Comparison of ENCODE assay signal across 8 cellular contexts in the genomic region with DNA sequence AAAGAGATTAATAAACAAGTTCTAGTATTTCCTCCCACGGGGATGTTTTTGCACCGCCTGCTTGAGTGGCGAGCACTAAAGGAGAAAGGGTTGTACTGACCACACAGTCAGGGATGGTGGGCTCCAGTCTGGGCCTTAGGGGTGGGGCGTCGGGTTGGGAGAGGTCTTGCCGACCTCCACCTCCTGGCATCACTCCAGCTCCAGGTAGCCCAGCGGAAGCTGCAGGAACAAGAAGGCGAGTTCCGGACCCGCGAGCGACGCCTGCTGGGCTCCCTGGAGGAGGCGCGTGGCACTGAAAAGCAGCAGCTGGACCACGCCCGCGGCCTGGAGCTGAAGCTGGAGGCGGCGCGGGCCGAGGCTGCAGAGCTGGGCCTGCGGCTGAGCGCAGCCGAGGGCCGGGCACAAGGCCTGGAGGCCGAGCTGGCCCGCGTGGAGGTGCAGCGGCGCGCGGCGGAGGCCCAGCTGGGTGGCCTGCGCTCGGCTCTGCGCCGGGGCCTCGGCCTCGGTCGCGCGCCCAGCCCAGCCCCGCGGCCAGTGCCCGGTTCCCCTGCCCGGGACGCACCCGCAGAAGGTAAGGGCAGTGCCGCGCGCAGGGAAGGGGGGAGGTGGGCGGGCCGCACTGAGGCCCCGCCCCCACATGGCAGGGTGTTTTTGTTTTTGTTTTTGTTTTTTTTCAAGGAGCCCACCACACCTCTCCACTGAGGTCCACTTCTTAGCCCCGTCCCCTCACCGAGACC. TPM values are rescaled to one million over a fixed set of nuclear protein-coding genes. Genes with fewer than 3 reads are reported as not detected.
DNase-seq lines count a peak whose midpoint lies in the region; ATAC-seq and TF ChIP-seq lines count a peak whose summit lies in the region.

No MANE protein-coding gene starts in this region.

- no peaks in the 10 kb centered on the region for H3K79me2 ChIP-seq in OCI-LY7 (ENCODE audit: insufficient read depth, low read depth, low read length)
- no peaks in the 10 kb centered on the region for H3K79me2 ChIP-seq in neural progenitor cell (ENCODE audit: low read depth)

- peak; percentile 89 for TF ChIP-seq CTCF in GM12874 (IDR thresholded peaks at IDR 0.05; ENCODE audit: insufficient read depth, low read depth, low read length)
- TF ChIP-seq CTCF in OCI-LY7 (conservative IDR thresholded peaks at IDR 0.05; ENCODE audit: low read length): peak; percentile 74
- TF ChIP-seq CTCF in foreskin fibroblast (IDR thresholded peaks at IDR 0.05; ENCODE audit: low read depth, low read length): peak; percentile 73
- peak; percentile 76 for TF ChIP-seq CTCF in neural progenitor cell (IDR thresholded peaks at IDR 0.05)

- peaks cover 17% of the 10 kb centered on the region for H3K36me3 ChIP-seq in OCI-LY7 (ENCODE audit: insufficient read depth, low read length)
- no peaks in the 10 kb centered on the region for H3K36me3 ChIP-seq in neural progenitor cell
- peaks cover under 1 to 17% of the 10 kb centered on the region in 2 donors for H3K36me3 ChIP-seq in stomach smooth muscle (ENCODE audit: control insufficient read depth in 2 of 2, insufficient read depth in 2 of 2, low read length in 2 of 2)

- H3K4me1 ChIP-seq in OCI-LY7 (ENCODE audit: insufficient read depth, low read length, poor library complexity, severe bottlenecking): peaks cover 4% of the 10 kb centered on the region
- no peaks in the 10 kb centered on the region for H3K4me1 ChIP-seq in neural progenitor cell
- no peaks in the 10 kb centered on the region for H3K4me1 ChIP-seq in stomach smooth muscle (ENCODE audit: control insufficient read depth, insufficient read depth, low read length)

- DNase-seq in OCI-LY7 (ENCODE audit: low spot score): peak; percentile 73
- DNase-seq in activated T-helper 1 cell treated with anti-CD3 and anti-CD28 coated beads, Interleukin-12 subunit alpha, Interleukin-12 subunit beta, Interleukin-2, Interleukin-4 antibody, amounts not matched to agents 30 ng/mL and 10 ng/mL and 1 ng/mL, durations not matched to agents 14 hours and 24 hours and 36 hours (ENCODE audit: low spot score): peak; percentile 75
- DNase-seq in foreskin fibroblast: peak; percentile 71 to 92
- DNase-seq in neural progenitor cell (ENCODE audit: low spot score): peak; percentile 96

- H3K4me3 Mint-ChIP-seq in activated T-helper 1 cell treated with anti-CD3 and anti-CD28 coated beads, Interleukin-12 subunit alpha, Interleukin-12 subunit beta, Interleukin-2, Interleukin-4 antibody, amounts not matched to agents 30 ng/mL and 10 ng/mL and 1 ng/mL, durations not matched to agents 14 hours and 24 hours and 36 hours: peak overlapping the region; percentile 71
- peak overlapping the region; percentile 75 for H3K4me3 Mint-ChIP-seq in neural progenitor cell

- H3K27me3 ChIP-seq in neural progenitor cell (no peaks in the 10 kb centered on the region), stomach smooth muscle (ENCODE audit: control insufficient read depth in 1 of 2, insufficient read depth in 2 of 2, low read length in 2 of 2) (no peaks in the 10 kb centered on the region)

- H3K9me3 Mint-ChIP-seq in activated T-helper 1 cell treated with anti-CD3 and anti-CD28 coated beads, Interleukin-12 subunit alpha, Interleukin-12 subunit beta, Interleukin-2, Interleukin-4 antibody, amounts not matched to agents 30 ng/mL and 10 ng/mL and 1 ng/mL, durations not matched to agents 14 hours and 24 hours and 36 hours: no peaks in the 10 kb centered on the region
- H3K9me3 Mint-ChIP-seq in neural progenitor cell: no peaks in the 10 kb centered on the region

- no peak overlapping the region for H3K9ac ChIP-seq in neural progenitor cell
- H3K9ac ChIP-seq in stomach smooth muscle (ENCODE audit: low read length in 2 of 2): peak overlapping the region in 1 of 2 donors; percentile 59

- ATAC-seq in HG03280 (IDR thresholded peaks at IDR 0.05; ENCODE audit: unreplicated experiment) (peak; percentile 76), GM18861 (IDR thresholded peaks at IDR 0.05; ENCODE audit: unreplicated experiment) (no peak)

- peak overlapping the region; percentile 72 for H3K27ac Mint-ChIP-seq in activated T-helper 1 cell treated with anti-CD3 and anti-CD28 coated beads, Interleukin-12 subunit alpha, Interleukin-12 subunit beta, Interleukin-2, Interleukin-4 antibody, amounts not matched to agents 30 ng/mL and 10 ng/mL and 1 ng/mL, durations not matched to agents 14 hours and 24 hours and 36 hours
- no peak overlapping the region for H3K27ac Mint-ChIP-seq in neural progenitor cell

- H3K27me3 Mint-ChIP-seq in activated T-helper 1 cell treated with anti-CD3 and anti-CD28 coated beads, Interleukin-12 subunit alpha, Interleukin-12 subunit beta, Interleukin-2, Interleukin-4 antibody, amounts not matched to agents 30 ng/mL and 10 ng/mL and 1 ng/mL, durations not matched to agents 14 hours and 24 hours and 36 hours (ENCODE audit: insufficient read depth): no peaks in the 10 kb centered on the region
- peaks cover 5% of the 10 kb centered on the region for H3K27me3 Mint-ChIP-seq in neural progenitor cell (ENCODE audit: insufficient read depth, low read depth)

- peaks cover 6% of the 10 kb centered on the region for H3K4me1 Mint-ChIP-seq in activated T-helper 1 cell treated with anti-CD3 and anti-CD28 coated beads, Interleukin-12 subunit alpha, Interleukin-12 subunit beta, Interleukin-2, Interleukin-4 antibody, amounts not matched to agents 30 ng/mL and 10 ng/mL and 1 ng/mL, durations not matched to agents 14 hours and 24 hours and 36 hours (ENCODE audit: low read depth)
- peaks cover 17% of the 10 kb centered on the region for H3K4me1 Mint-ChIP-seq in neural progenitor cell

- no peak overlapping the region for H3K27ac ChIP-seq in OCI-LY7 (ENCODE audit: low read depth, low read length, poor library complexity, severe bottlenecking)
- H3K27ac ChIP-seq in neural progenitor cell: no peak overlapping the region
- no peak overlapping the region for H3K27ac ChIP-seq in stomach smooth muscle (ENCODE audit: low read length)

- H3K4me3 ChIP-seq in OCI-LY7 (ENCODE audit: low read depth, low read length, poor library complexity, severe bottlenecking) (peak overlapping the region; percentile 26), foreskin fibroblast (ENCODE audit: low read depth in 1 of 2, low read length in 2 of 2) (peak overlapping the region; percentile 35 to 51), neural progenitor cell (peak overlapping the region; percentile 38), stomach smooth muscle (ENCODE audit: low read length in 2 of 2) (peak overlapping the region; percentile 27 to 69)

- POLR2A ChIA-PET in OCI-LY7 (lab: Charles Lee): interaction anchor here (1.8 kb wide), 1 partner anchor 85 kb away, joined by 4 read pairs; no protein-coding TSS in a partner anchor

- H3K36me3 Mint-ChIP-seq in activated T-helper 1 cell treated with anti-CD3 and anti-CD28 coated beads, Interleukin-12 subunit alpha, Interleukin-12 subunit beta, Interleukin-2, Interleukin-4 antibody, amounts not matched to agents 30 ng/mL and 10 ng/mL and 1 ng/mL, durations not matched to agents 14 hours and 24 hours and 36 hours (ENCODE audit: low read depth): no peaks in the 10 kb centered on the region
- peaks cover 11% of the 10 kb centered on the region for H3K36me3 Mint-ChIP-seq in neural progenitor cell

- H3K4me2 ChIP-seq in OCI-LY7 (ENCODE audit: low read length): peak overlapping the region; percentile 48
- peak overlapping the region; percentile 56 for H3K4me2 ChIP-seq in neural progenitor cell

- no TSS peak for BruUV-seq in OCI-LY7 (replicated peaks; lab: Mats Ljungman, UMichigan)

- no peaks in the 10 kb centered on the region for H3K9me2 ChIP-seq in OCI-LY7 (ENCODE audit: insufficient read depth, low read length)

- H2AFZ ChIP-seq in OCI-LY7 (ENCODE audit: low read length) (peak overlapping the region; percentile 31; the same call in 1 of the 2 replicates), neural progenitor cell (replicated peaks) (no peak overlapping the region)

- intact Hi-C loops in OCI-LY7 (cut with micrococcal nuclease; ENCODE audit: unreplicated experiment): loop anchor here (2.0 to 5.0 kb wide), 2 partner anchors 40 to 72 kb away; a partner anchor contains a TSS
- intact Hi-C loops in activated T-helper 1 cell treated with anti-CD3 and anti-CD28 coated beads, Interleukin-12 subunit alpha, Interleukin-12 subunit beta, Interleukin-2, Interleukin-4 antibody, amounts not matched to agents 30 ng/mL and 10 ng/mL and 1 ng/mL, durations not matched to agents 14 hours and 24 hours and 36 hours (cut with micrococcal nuclease): loop anchor here (2.0 kb wide), 3 partner anchors 48 to 94 kb away; a partner anchor contains a TSS

- H3K9me3 ChIP-seq in OCI-LY7 (ENCODE audit: low read length) (no peaks in the 10 kb centered on the region), neural progenitor cell (ENCODE audit: low read depth) (no peaks in the 10 kb centered on the region), stomach smooth muscle (ENCODE audit: control insufficient read depth in 2 of 2, low read length in 2 of 2) (no peaks in the 10 kb centered on the region)

- H4K20me1 ChIP-seq in OCI-LY7 (ENCODE audit: insufficient read depth, low read length): no peaks in the 10 kb centered on the region
- no peaks in the 10 kb centered on the region for H4K20me1 ChIP-seq in neural progenitor cell (ENCODE audit: low read depth)

- CTCF ChIA-PET in OCI-LY7 (lab: Charles Lee; ENCODE audit: unreplicated experiment): interaction anchor here (0.8 to 1.6 kb wide), 2 partner anchors 15 to 39 kb away, joined by 3 to 5 read pairs; a partner anchor contains a TSS

- H3F3A ChIP-seq in neural progenitor cell (ENCODE audit: low read depth): peaks cover 39% of the 10 kb centered on the region

RNA-seq across cellular contexts. Expression of a gene that starts 19.7 kb away (rescaled TPM):
- not detected in 2 replicates for total RNA-seq in OCI-LY7 (2014; rRNA removed; shearing (Covaris generic))
- not detected in 2 replicates for total RNA-seq in OCI-LY7 (2022)
- total RNA-seq in activated T-helper 1 cell treated with anti-CD3 and anti-CD28 coated beads, Interleukin-12 subunit alpha, Interleukin-12 subunit beta, Interleukin-2, Interleukin-4 antibody, amounts not matched to agents 30 ng/mL and 10 ng/mL and 1 ng/mL, durations not matched to agents 14 hours and 24 hours and 36 hours: not detected in 2 replicates
- 68.8 and 160 TPM in 2 replicates for total RNA-seq in neural progenitor cell (ENCODE audit: low replicate concordance)

RNA-seq across cellular contexts. Expression of a gene that starts 39.0 kb away (rescaled TPM):
- total RNA-seq in OCI-LY7 (2014; rRNA removed; shearing (Covaris generic)): 36.3 and 57.9 TPM in 2 replicates
- total RNA-seq in OCI-LY7 (2022): 54.0 and 54.1 TPM in 2 replicates
- 22.1 and 22.6 TPM in 2 replicates for total RNA-seq in activated T-helper 1 cell treated with anti-CD3 and anti-CD28 coated beads, Interleukin-12 subunit alpha, Interleukin-12 subunit beta, Interleukin-2, Interleukin-4 antibody, amounts not matched to agents 30 ng/mL and 10 ng/mL and 1 ng/mL, durations not matched to agents 14 hours and 24 hours and 36 hours
- total RNA-seq in neural progenitor cell (ENCODE audit: low replicate concordance): 15.2 and 76.7 TPM in 2 replicates

RNA-seq across cellular contexts. Expression of a gene that starts 51.0 kb away (rescaled TPM):
- total RNA-seq in OCI-LY7 (2014; rRNA removed; shearing (Covaris generic)): 25.0 and 28.1 TPM in 2 replicates
- 28.8 and 31.4 TPM in 2 replicates for total RNA-seq in OCI-LY7 (2022)
- total RNA-seq in activated T-helper 1 cell treated with anti-CD3 and anti-CD28 coated beads, Interleukin-12 subunit alpha, Interleukin-12 subunit beta, Interleukin-2, Interleukin-4 antibody, amounts not matched to agents 30 ng/mL and 10 ng/mL and 1 ng/mL, durations not matched to agents 14 hours and 24 hours and 36 hours: 48.3 and 56.4 TPM in 2 replicates
- total RNA-seq in neural progenitor cell (ENCODE audit: low replicate concordance): 18.8 and 46.6 TPM in 2 replicates

Comparison
In these comparisons a context has a peak if more than half of its experiments do, and no peak if none do; other contexts are left out.
1. RNA of a gene that starts 19.7 kb away (total RNA-seq): 68.8 to 160 TPM in neural progenitor cell; not detected in OCI-LY7 and not detected in activated T-helper 1 cell treated with anti-CD3 and anti-CD28 coated beads, Interleukin-12 subunit alpha, Interleukin-12 subunit beta, Interleukin-2, Interleukin-4 antibody, amounts not matched to agents 30 ng/mL and 10 ng/mL and 1 ng/mL, durations not matched to agents 14 hours and 24 hours and 36 hours; every median in the first group is over 10 times any median in the second.
2. Peak in every context shown above with its lines, with median percentiles within 50 percentile points of each other: CTCF ChIP-seq, DNase-seq and H3K4me3 ChIP-seq.